ENCODE assay signal across 8 cellular contexts in genomic region chr1:16237343-16237830, GRCh38. TPM values are rescaled to one million over a fixed set of nuclear protein-coding genes. Genes with fewer than 3 reads are reported as not detected.
DNase-seq lines count a peak whose midpoint lies in the region; ATAC-seq, FAIRE-seq and TF ChIP-seq lines count a peak whose summit lies in the region.

No MANE protein-coding gene starts in this region.

- peak overlapping the region; percentile 73 for H3K9ac ChIP-seq in astrocyte (ENCODE audit: low read length)
- H3K9ac ChIP-seq in liver (ENCODE audit: low read depth in 1 of 2, low read length in 2 of 2) = peak overlapping the region; percentile 76 to 79

- peak overlapping the region; percentile 87 for H3K4me2 ChIP-seq in astrocyte (ENCODE audit: low read length)

- H3K4me3 Mint-ChIP-seq in activated naive CD4-positive, alpha-beta T cell treated with anti-CD3 and anti-CD28 coated beads for 36 hours = peak overlapping the region; percentile 84
- peak overlapping the region; percentile 88 for H3K4me3 Mint-ChIP-seq in astrocyte (ENCODE audit: unreplicated experiment)

- peak overlapping the region; percentile 88 for H3K27ac Mint-ChIP-seq in activated naive CD4-positive, alpha-beta T cell treated with anti-CD3 and anti-CD28 coated beads for 36 hours
- H3K27ac Mint-ChIP-seq in astrocyte (ENCODE audit: unreplicated experiment) = peak overlapping the region; percentile 80

- CTCF ChIA-PET in activated naive CD4-positive, alpha-beta T cell treated with anti-CD3 and anti-CD28 coated beads for 36 hours (lab: Charles Lee) = interaction anchor here (0.6 to 2.3 kb wide), 4 partner anchors 11 to 679 kb away, joined by 3 to 7 read pairs (median 5); no protein-coding TSS in a partner anchor

- no peak for TF ChIP-seq RAD21 in liver (IDR thresholded peaks at IDR 0.05)

- no peaks in the 10 kb centered on the region for H3K27me3 Mint-ChIP-seq in activated naive CD4-positive, alpha-beta T cell treated with anti-CD3 and anti-CD28 coated beads for 36 hours (ENCODE audit: low read depth)
- H3K27me3 Mint-ChIP-seq in astrocyte (ENCODE audit: low read depth, unreplicated experiment) = no peaks in the 10 kb centered on the region

- intact Hi-C loops in activated naive CD4-positive, alpha-beta T cell treated with anti-CD3 and anti-CD28 coated beads for 36 hours (cut with micrococcal nuclease) = loop anchor here (1.0 to 10.0 kb wide), 5 partner anchors 20 to 403 kb away; partner anchors contain the start of gene SZRD1
- intact Hi-C loops in upper lobe of right lung (cut with DNase I) = no loop called here

- FAIRE-seq in astrocyte (lab: Jason Lieb, UNC) = no peak

- H2AFZ ChIP-seq in astrocyte (ENCODE audit: low read depth, low read length) = peak overlapping the region; percentile 80

- H3K27ac ChIP-seq in astrocyte (ENCODE audit: low read depth, low read length) (peak overlapping the region; percentile 45), liver (ENCODE audit: low read depth in 1 of 2, low read length in 2 of 2) (peak overlapping the region; percentile 52 to 57), upper lobe of right lung (peak overlapping the region; percentile 94)

- no peaks in the 10 kb centered on the region for H3K9me3 Mint-ChIP-seq in activated naive CD4-positive, alpha-beta T cell treated with anti-CD3 and anti-CD28 coated beads for 36 hours
- H3K9me3 Mint-ChIP-seq in astrocyte (ENCODE audit: unreplicated experiment) = peaks cover 4% of the 10 kb centered on the region

- H3K27me3 ChIP-seq in astrocyte (ENCODE audit: insufficient read depth, low read length) (no peaks in the 10 kb centered on the region), liver (ENCODE audit: control insufficient read depth in 4 of 4, insufficient read depth in 4 of 4, low read length in 3 of 4) (no peaks in the 10 kb centered on the region), upper lobe of right lung (no peaks in the 10 kb centered on the region)

- ATAC-seq in upper lobe of right lung (no peak), GM21576 (IDR thresholded peaks at IDR 0.05; ENCODE audit: unreplicated experiment) (no peak)

- no peaks in the 10 kb centered on the region for H4K20me1 ChIP-seq in astrocyte (ENCODE audit: insufficient read depth, low read length)

- peak overlapping the region; percentile 83 for H3K4me3 ChIP-seq in astrocyte (ENCODE audit: insufficient read depth, low read depth, low read length)
- peak overlapping the region; percentile 44 to 74 (median 65) for H3K4me3 ChIP-seq in liver (ENCODE audit: low read depth in 1 of 3, low read length in 3 of 3)
- peak overlapping the region; percentile 82 for H3K4me3 ChIP-seq in upper lobe of right lung

- peaks cover 17% of the 10 kb centered on the region for H3K4me1 ChIP-seq in astrocyte (ENCODE audit: insufficient read depth, low read length)
- peaks cover 1 to 14% (median 10%) of the 10 kb centered on the region in 4 donors for H3K4me1 ChIP-seq in liver (ENCODE audit: control insufficient read depth in 4 of 4, insufficient read depth in 4 of 4, low read length in 3 of 4)
- peaks cover 14% of the 10 kb centered on the region for H3K4me1 ChIP-seq in upper lobe of right lung

- WGBS in liver = 32% methylated on average over 6 of the region's 6 CpGs

- H3K36me3 Mint-ChIP-seq in activated naive CD4-positive, alpha-beta T cell treated with anti-CD3 and anti-CD28 coated beads for 36 hours (ENCODE audit: low read depth) = no peaks in the 10 kb centered on the region
- no peaks in the 10 kb centered on the region for H3K36me3 Mint-ChIP-seq in astrocyte (ENCODE audit: low read depth, unreplicated experiment)

- H3K4me1 Mint-ChIP-seq in activated naive CD4-positive, alpha-beta T cell treated with anti-CD3 and anti-CD28 coated beads for 36 hours (ENCODE audit: low read depth) = peaks cover 14% of the 10 kb centered on the region
- H3K4me1 Mint-ChIP-seq in astrocyte (ENCODE audit: low read depth, unreplicated experiment) = peaks cover 7% of the 10 kb centered on the region

- H3K9me3 ChIP-seq in astrocyte (ENCODE audit: insufficient read depth, low read depth, low read length) (no peaks in the 10 kb centered on the region), liver (ENCODE audit: control insufficient read depth in 4 of 4, low read length in 3 of 4) (no peaks in the 10 kb centered on the region), upper lobe of right lung (no peaks in the 10 kb centered on the region)

- DNase-seq in activated naive CD4-positive, alpha-beta T cell treated with anti-CD3 and anti-CD28 coated beads for 36 hours = no peak
- DNase-seq in activated naive CD4-positive, alpha-beta T cell treated with anti-CD3 and anti-CD28 coated beads, Interleukin-2, amount 50 U/mL, for 16 hours = no peak
- DNase-seq in astrocyte (ENCODE audit: low read depth) (peak; percentile 14), upper lobe of right lung (no peak), HuH-7 (ENCODE audit: low spot score) (no peak), NCI-H524 treated with DMSO at 0.1 percent for 48 hours (lab: John Stamatoyannopoulos, UW) (no peak)

- H3K36me3 ChIP-seq in astrocyte (ENCODE audit: insufficient read depth, low read length) (no peaks in the 10 kb centered on the region), liver (ENCODE audit: control insufficient read depth in 4 of 4, insufficient read depth in 3 of 4, low read depth in 1 of 4, low read length in 3 of 4) (no peaks in the 10 kb centered on the region), upper lobe of right lung (no peaks in the 10 kb centered on the region)

- TF ChIP-seq CTCF in astrocyte (IDR thresholded peaks at IDR 0.05; ENCODE audit: insufficient read depth, low read depth, low read length) = no peak
- no peak for TF ChIP-seq CTCF in liver (IDR thresholded peaks at IDR 0.05; ENCODE audit: low read depth, low read length, missing input control)
- TF ChIP-seq CTCF in upper lobe of right lung (IDR thresholded peaks at IDR 0.05) = no peak

- no peaks in the 10 kb centered on the region for H3K79me2 ChIP-seq in astrocyte (ENCODE audit: insufficient read depth, low read length)

TF ChIP-seq in liver, 16 proteins besides CTCF, POLR2A, EP300 and RAD21:
- TF ChIP-seq SP1 (IDR thresholded peaks at IDR 0.05) = peak; percentile 21
- TF ChIP-seq HNF4G (IDR thresholded peaks at IDR 0.05) = no peak

RNA-seq across cellular contexts. Expression of gene CPLANE2, which starts 0.4 kb away (rescaled TPM):
- total RNA-seq in activated naive CD4-positive, alpha-beta T cell treated with anti-CD3 and anti-CD28 coated beads for 36 hours = 1 to 10 TPM; 2.7 to 4.0 TPM
- total RNA-seq in astrocyte (8.2 and 8.6 TPM in 2 replicates), liver (1 to 10 TPM; 2.5 to 2.7 TPM), upper lobe of right lung (11.7 TPM)
- 1 to 10 TPM in 1 of 2 donors, under 1 TPM in 1; 0.96 to 2.4 TPM for polyA plus RNA-seq in liver

RNA-seq across cellular contexts. Expression of gene ARHGEF19, which starts 24.9 kb away (rescaled TPM):
- 1 to 10 TPM; 5.3 to 5.9 TPM for total RNA-seq in activated naive CD4-positive, alpha-beta T cell treated with anti-CD3 and anti-CD28 coated beads for 36 hours
- total RNA-seq in astrocyte = 5.7 and 7.4 TPM in 2 replicates
- total RNA-seq in liver = 1 to 10 TPM in 1 of 2 donors, under 1 TPM in 1; 0.79 to 3.0 TPM
- polyA plus RNA-seq in liver = 1 to 10 TPM; 1.9 to 3.2 TPM
- 11.9 TPM for total RNA-seq in upper lobe of right lung
